ENCODE assay signal across 1 cellular context in the genomic region with DNA sequence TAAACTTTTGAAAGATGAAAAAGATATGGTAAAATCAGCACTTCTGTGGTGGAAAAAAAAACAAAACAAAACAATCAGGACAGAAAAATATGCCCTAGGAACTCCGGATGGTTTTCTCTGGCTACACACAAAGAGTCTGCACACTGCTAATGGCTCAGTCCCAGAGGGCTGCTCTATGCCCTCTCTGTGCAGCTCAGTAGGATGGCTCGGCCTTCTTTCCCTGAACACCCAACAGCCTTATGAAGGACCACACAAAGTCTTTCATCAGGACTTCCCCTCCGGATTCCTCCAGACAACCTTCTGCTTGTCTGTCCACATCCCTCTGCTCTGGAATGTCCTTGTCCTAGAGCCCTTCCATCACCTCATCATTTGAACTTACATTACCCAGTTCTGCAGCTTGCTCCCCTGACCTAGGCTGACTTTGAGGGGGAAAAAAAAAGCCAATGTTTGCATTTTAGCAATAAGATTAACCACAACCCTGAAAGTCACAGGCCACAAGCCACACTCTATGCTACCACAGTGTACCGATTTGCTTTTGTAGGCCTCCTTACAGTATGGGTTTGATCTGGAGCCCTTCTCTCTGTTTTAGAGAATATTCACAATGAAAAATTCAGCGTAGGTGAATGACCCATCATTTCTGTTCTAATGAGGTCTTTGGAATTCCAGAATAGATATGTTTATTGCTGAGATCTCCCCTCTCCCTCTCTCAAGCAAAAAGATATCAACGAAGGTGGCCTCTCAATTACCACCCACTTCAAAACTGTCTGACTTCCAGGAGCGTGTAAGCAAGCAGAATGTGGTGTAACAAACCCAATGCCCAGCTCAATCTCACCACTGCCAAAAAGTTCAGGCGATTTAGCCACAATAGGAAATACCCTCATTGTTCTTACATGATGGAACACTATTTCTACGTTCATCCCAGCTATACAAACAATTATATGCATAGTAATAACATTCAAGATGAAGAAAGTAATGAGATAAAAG.
TF ChIP-seq lines count a peak whose summit lies in the region.

No MANE protein-coding gene starts in this region.

TF ChIP-seq in HepG2, 621 proteins besides CTCF, POLR2A, EP300 and RAD21 (continued from another document):
- TF ChIP-seq EHMT2 (IDR thresholded peaks at IDR 0.05; ENCODE audit: borderline replicate concordance, low read depth, low read length) = no peak
- TF ChIP-seq, protein P1, sequence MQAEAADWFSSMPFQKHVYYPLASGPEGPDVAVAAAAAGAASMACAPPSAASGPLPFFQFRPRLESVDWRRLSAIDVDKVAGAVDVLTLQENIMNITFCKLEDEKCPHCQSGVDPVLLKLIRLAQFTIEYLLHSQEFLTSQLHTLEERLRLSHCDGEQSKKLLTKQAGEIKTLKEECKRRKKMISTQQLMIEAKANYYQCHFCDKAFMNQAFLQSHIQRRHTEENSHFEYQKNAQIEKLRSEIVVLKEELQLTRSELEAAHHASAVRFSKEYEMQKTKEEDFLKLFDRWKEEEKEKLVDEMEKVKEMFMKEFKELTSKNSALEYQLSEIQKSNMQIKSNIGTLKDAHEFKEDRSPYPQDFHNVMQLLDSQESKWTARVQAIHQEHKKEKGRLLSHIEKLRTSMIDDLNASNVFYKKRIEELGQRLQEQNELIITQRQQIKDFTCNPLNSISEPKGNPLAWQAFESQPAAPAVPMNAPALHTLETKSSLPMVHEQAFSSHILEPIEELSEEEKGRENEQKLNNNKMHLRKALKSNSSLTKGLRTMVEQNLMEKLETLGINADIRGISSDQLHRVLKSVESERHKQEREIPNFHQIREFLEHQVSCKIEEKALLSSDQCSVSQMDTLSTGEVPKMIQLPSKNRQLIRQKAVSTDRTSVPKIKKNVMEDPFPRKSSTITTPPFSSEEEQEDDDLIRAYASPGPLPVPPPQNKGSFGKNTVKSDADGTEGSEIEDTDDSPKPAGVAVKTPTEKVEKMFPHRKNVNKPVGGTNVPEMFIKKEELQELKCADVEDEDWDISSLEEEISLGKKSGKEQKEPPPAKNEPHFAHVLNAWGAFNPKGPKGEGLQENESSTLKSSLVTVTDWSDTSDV (CRISPR knock-in tag; IDR thresholded peaks at IDR 0.05) = no peak
- no peak for TF ChIP-seq GZF1 (CRISPR knock-in tag; IDR thresholded peaks at IDR 0.05)
- TF ChIP-seq, protein P2, sequence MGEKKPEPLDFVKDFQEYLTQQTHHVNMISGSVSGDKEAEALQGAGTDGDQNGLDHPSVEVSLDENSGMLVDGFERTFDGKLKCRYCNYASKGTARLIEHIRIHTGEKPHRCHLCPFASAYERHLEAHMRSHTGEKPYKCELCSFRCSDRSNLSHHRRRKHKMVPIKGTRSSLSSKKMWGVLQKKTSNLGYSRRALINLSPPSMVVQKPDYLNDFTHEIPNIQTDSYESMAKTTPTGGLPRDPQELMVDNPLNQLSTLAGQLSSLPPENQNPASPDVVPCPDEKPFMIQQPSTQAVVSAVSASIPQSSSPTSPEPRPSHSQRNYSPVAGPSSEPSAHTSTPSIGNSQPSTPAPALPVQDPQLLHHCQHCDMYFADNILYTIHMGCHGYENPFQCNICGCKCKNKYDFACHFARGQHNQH (CRISPR knock-in tag; IDR thresholded peaks at IDR 0.05) = no peak
- TF ChIP-seq, protein P3, sequence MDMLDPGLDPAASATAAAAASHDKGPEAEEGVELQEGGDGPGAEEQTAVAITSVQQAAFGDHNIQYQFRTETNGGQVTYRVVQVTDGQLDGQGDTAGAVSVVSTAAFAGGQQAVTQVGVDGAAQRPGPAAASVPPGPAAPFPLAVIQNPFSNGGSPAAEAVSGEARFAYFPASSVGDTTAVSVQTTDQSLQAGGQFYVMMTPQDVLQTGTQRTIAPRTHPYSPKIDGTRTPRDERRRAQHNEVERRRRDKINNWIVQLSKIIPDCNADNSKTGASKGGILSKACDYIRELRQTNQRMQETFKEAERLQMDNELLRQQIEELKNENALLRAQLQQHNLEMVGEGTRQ (IDR thresholded peaks at IDR 0.05; ENCODE audit: low read depth, low read length) = no peak
- TF ChIP-seq, protein P3 (CRISPR knock-in tag; IDR thresholded peaks at IDR 0.05; ENCODE audit: borderline replicate concordance) = no peak
- TF ChIP-seq ZNF333 (CRISPR knock-in tag; IDR thresholded peaks at IDR 0.05; ENCODE audit: borderline replicate concordance) = no peak
- no peak for TF ChIP-seq ZNF382 (CRISPR knock-in tag; IDR thresholded peaks at IDR 0.05; ENCODE audit: borderline replicate concordance)
